Comparison of ENCODE assay signal across 18 cellular contexts in the genomic region with DNA sequence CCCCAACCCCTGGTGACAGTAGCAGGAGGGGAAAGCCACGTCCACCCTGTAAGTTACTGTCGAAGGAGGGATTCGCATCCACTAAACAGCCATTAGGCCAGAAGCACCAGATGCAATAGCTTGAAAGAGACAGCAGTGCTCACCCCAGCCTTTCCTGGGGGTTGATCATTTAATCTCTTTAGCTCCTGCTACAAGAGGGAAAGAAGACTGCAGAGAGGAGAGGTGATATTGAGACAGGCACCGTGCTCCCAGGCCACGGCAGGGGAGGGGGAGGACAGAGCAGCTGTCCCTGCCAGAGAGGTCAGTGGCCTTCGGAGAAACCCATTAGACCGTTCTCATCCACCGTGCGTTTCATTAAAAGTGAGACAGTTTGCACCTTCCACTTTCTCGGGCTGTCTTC.
A peak's percentile ranks its signal among the peaks of the same experiment; 100 is the strongest.
DNase-seq lines count a peak whose midpoint lies in the region; ATAC-seq and TF ChIP-seq lines count a peak whose summit lies in the region.
"Had no signal": no experiment of that assay in that cellular context is flagged by ENCODE, and none has a peak within 500 bp of the region (broad histone marks: within the 10 kb centered on the region; RNA-seq: fewer than 3 reads in every experiment).

No MANE protein-coding gene starts in this region.

- H3K4me3 Mint-ChIP-seq in glutamatergic neuron (ENCODE audit: unreplicated experiment): peak overlapping the region; percentile 42
- no peak overlapping the region for H3K4me3 Mint-ChIP-seq in neural crest cell
- H3K4me3 Mint-ChIP-seq in stimulated activated naive B cell treated with anti-CD40 and anti-IgM and Interleukin-4, amounts not matched to agents 10 μg/mL and 1 μg/mL and 100 μg/mL, for 72 hours: no peak overlapping the region
- H3K4me3 Mint-ChIP-seq: B cell; CD8-positive, alpha-beta T cell; GM23338 had no signal

- H3K27me3 Mint-ChIP-seq in glutamatergic neuron (ENCODE audit: unreplicated experiment): peaks cover 8% of the 10 kb centered on the region
- no peaks in the 10 kb centered on the region for H3K27me3 Mint-ChIP-seq in neural crest cell (ENCODE audit: low read depth)
- H3K27me3 Mint-ChIP-seq in stimulated activated naive B cell treated with anti-CD40 and anti-IgM and Interleukin-4, amounts not matched to agents 10 μg/mL and 1 μg/mL and 100 μg/mL, for 72 hours: no peaks in the 10 kb centered on the region
- H3K27me3 Mint-ChIP-seq: B cell had no signal

- no peaks in the 10 kb centered on the region for H3K4me1 ChIP-seq in effector memory CD4-positive, alpha-beta T cell (ENCODE audit: control insufficient read depth, insufficient read depth, low read length, poor library complexity, severe bottlenecking)

- ATAC-seq in stimulated activated naive B cell treated with anti-CD40 and anti-IgM and Interleukin-4, amounts not matched to agents 10 μg/mL and 1 μg/mL and 100 μg/mL, for 72 hours (replicated peaks): no peak
- ATAC-seq: CD8-positive, alpha-beta T cell; GM12878 had no signal

- H3K4me1 Mint-ChIP-seq in glutamatergic neuron (ENCODE audit: low read depth, unreplicated experiment): peaks cover 34% of the 10 kb centered on the region
- H3K4me1 Mint-ChIP-seq in neural crest cell: no peaks in the 10 kb centered on the region
- peaks cover 0 to 2% of the 10 kb centered on the region in 2 donors for H3K4me1 Mint-ChIP-seq in stimulated activated naive B cell treated with anti-CD40 and anti-IgM and Interleukin-4, amounts not matched to agents 10 μg/mL and 1 μg/mL and 100 μg/mL, for 72 hours

- H3K27ac Mint-ChIP-seq in glutamatergic neuron (ENCODE audit: unreplicated experiment) (peak overlapping the region; percentile 89), neural crest cell (ENCODE audit: unreplicated experiment) (peak overlapping the region; percentile 47)
- H3K27ac Mint-ChIP-seq in stimulated activated naive B cell treated with anti-CD40 and anti-IgM and Interleukin-4, amounts not matched to agents 10 μg/mL and 1 μg/mL and 100 μg/mL, for 72 hours: no peak overlapping the region
- H3K27ac Mint-ChIP-seq: B cell; CD8-positive, alpha-beta T cell; GM23338 had no signal

- no peak overlapping the region for H3K4me3 ChIP-seq in effector memory CD4-positive, alpha-beta T cell (ENCODE audit: insufficient read depth, low read depth, low read length, poor library complexity, severe bottlenecking)
- H3K4me3 ChIP-seq: BLaER1 treated with 17β-estradiol and CSF1 and Interleukin-3, amounts not matched to agents 10 nM and 100 nM; GM12878; GM23338 had no signal

- H3K9me3 Mint-ChIP-seq in glutamatergic neuron (ENCODE audit: unreplicated experiment) (peaks cover 6% of the 10 kb centered on the region), neural crest cell (no peaks in the 10 kb centered on the region)
- H3K9me3 Mint-ChIP-seq in stimulated activated naive B cell treated with anti-CD40 and anti-IgM and Interleukin-4, amounts not matched to agents 10 μg/mL and 1 μg/mL and 100 μg/mL, for 72 hours: no peaks in the 10 kb centered on the region
- H3K9me3 Mint-ChIP-seq: CD8-positive, alpha-beta T cell; GM23338 had no signal

- peak; percentile 52 for DNase-seq in NCI-H82 treated with DMSO at 0.1 percent for 48 hours (lab: John Stamatoyannopoulos, UW; ENCODE audit: unreplicated experiment)
- no peak for DNase-seq in glutamatergic neuron
- no peak for DNase-seq in neural crest cell (ENCODE audit: low read depth, low spot score)
- no peak for DNase-seq in stimulated activated naive B cell treated with anti-CD40 and anti-IgM and Interleukin-4, amounts not matched to agents 10 μg/mL and 1 μg/mL and 100 μg/mL, for 72 hours
- DNase-seq in GM13977 (ENCODE audit: low spot score): no peak
- no peak for DNase-seq in effector memory CD4-positive, alpha-beta T cell
- no peak for DNase-seq in kidney glomerular epithelial cell (lab: John Stamatoyannopoulos, UW)
- DNase-seq: Calu3; CD8-positive, alpha-beta T cell; DMS 273 treated with DMSO at 0.1 percent for 48 hours; DMS53; DND-41; EL; HCEC 1CT had no signal

- no peaks in the 10 kb centered on the region for H3K27me3 ChIP-seq in effector memory CD4-positive, alpha-beta T cell (replicated peaks; ENCODE audit: control insufficient read depth, insufficient read depth, low read length, poor library complexity, severe bottlenecking)
- H3K27me3 ChIP-seq: BLaER1 treated with 17β-estradiol and CSF1 and Interleukin-3, amounts not matched to agents 10 nM and 100 nM had no signal

- H3K36me3 ChIP-seq in effector memory CD4-positive, alpha-beta T cell (ENCODE audit: control insufficient read depth, insufficient read depth, low read length): no peaks in the 10 kb centered on the region
- H3K36me3 ChIP-seq: BLaER1 treated with 17β-estradiol and CSF1 and Interleukin-3, amounts not matched to agents 10 nM and 100 nM had no signal

- H3K9me3 ChIP-seq in effector memory CD4-positive, alpha-beta T cell (ENCODE audit: control insufficient read depth, low read length): no peaks in the 10 kb centered on the region

- H3K27ac ChIP-seq in effector memory CD4-positive, alpha-beta T cell (ENCODE audit: insufficient read depth, low read length, poor library complexity, severe bottlenecking): no peak overlapping the region
- H3K27ac ChIP-seq: BLaER1 treated with 17β-estradiol and CSF1 and Interleukin-3, amounts not matched to agents 10 nM and 100 nM had no signal

- in situ Hi-C loops in GM13977 (cut with MboI; ENCODE audit: low pct_unique_long_range_greater_than_20kb, low sequenced_read_pairs, unreplicated experiment): no loop called here

- no peak for TF ChIP-seq CTCF in glutamatergic neuron (IDR thresholded peaks at IDR 0.05; ENCODE audit: partially characterized antibody, unreplicated experiment)
- no peak for TF ChIP-seq CTCF in neural crest cell (conservative IDR thresholded peaks at IDR 0.05)
- no peak for TF ChIP-seq CTCF in GM13977 (IDR thresholded peaks at IDR 0.05; ENCODE audit: extremely low read depth, insufficient read depth, missing control alignments)

- H3K36me3 Mint-ChIP-seq in glutamatergic neuron (ENCODE audit: unreplicated experiment) (no peaks in the 10 kb centered on the region), neural crest cell (ENCODE audit: low read depth) (no peaks in the 10 kb centered on the region)
- H3K36me3 Mint-ChIP-seq in stimulated activated naive B cell treated with anti-CD40 and anti-IgM and Interleukin-4, amounts not matched to agents 10 μg/mL and 1 μg/mL and 100 μg/mL, for 72 hours: no peaks in the 10 kb centered on the region
- H3K36me3 Mint-ChIP-seq: CD8-positive, alpha-beta T cell had no signal
